In the genomic region with DNA sequence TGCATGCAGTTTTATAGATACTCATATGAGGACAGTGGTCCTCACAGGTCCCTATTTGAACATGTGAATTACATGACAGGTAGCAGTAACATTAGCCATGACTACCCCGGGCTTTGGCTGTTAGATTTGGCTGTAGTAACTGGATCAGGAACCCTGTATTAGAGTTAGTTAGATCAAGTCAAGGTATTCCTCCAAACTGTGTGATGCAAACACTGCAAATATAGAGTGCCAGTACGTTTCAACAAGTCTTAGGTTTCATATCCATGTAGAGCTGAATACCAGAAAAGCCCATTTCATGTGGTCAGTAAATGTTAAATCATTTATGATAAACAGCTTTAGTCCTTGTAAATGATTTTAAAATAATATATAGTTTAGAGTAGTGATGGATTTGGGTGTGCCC, we compare ENCODE assay signal across 26 cellular contexts. TPM values are rescaled to one million over a fixed set of nuclear protein-coding genes. Genes with fewer than 3 reads are reported as not detected.
DNase-seq lines count a peak whose midpoint lies in the region; ATAC-seq, FAIRE-seq and TF ChIP-seq lines count a peak whose summit lies in the region.
"Had no signal": no experiment of that assay in that cellular context is flagged by ENCODE, and none has a peak within 500 bp of the region (broad histone marks: within the 10 kb centered on the region; RNA-seq: fewer than 3 reads in every experiment).

No MANE protein-coding gene starts in this region.

- peak in 1 of 2 donors; percentile 6 for TF ChIP-seq RAD21 in liver (IDR thresholded peaks at IDR 0.05)
- no peak for TF ChIP-seq RAD21 in HepG2 (CRISPR knock-in tag; IDR thresholded peaks at IDR 0.05)

- H3K4me1 Mint-ChIP-seq in dendritic cell treated with granulocyte-macrophage colony-stimulating factor and Interleukin-4, amounts not matched to agents 40 ng/mL and 50 ng/mL, for 4 days (ENCODE audit: low read depth): peaks cover 39% of the 10 kb centered on the region
- H3K4me1 Mint-ChIP-seq: B cell had no signal

- CTCF ChIA-PET in HepG2 (lab: Yijun Ruan, JAX; ENCODE audit: low intra/inter-chr PET ratio, low total read pairs): no interaction called here

- H3K36me3 Mint-ChIP-seq in dendritic cell treated with granulocyte-macrophage colony-stimulating factor and Interleukin-4, amounts not matched to agents 40 ng/mL and 50 ng/mL, for 4 days (ENCODE audit: low read depth): no peaks in the 10 kb centered on the region

- H3K4me3 ChIP-seq in liver (ENCODE audit: low read depth in 1 of 3, low read length in 3 of 3) (no peak overlapping the region), HepG2 (replicated peaks in 1 of 3; ENCODE audit: insufficient read depth in 1 of 3, low read depth in 2 of 3, low read length in 3 of 3) (no peak overlapping the region), right lobe of liver (no peak overlapping the region)
- H3K4me3 ChIP-seq: A549; BLaER1 treated with 17β-estradiol and CSF1 and Interleukin-3, amounts not matched to agents 10 nM and 100 nM; GM12878 had no signal

- TF ChIP-seq CTCF in liver (IDR thresholded peaks at IDR 0.05; ENCODE audit: low read depth, low read length, missing input control) (no peak), HepG2 (CRISPR knock-in tag; IDR thresholded peaks at IDR 0.05) (no peak), right lobe of liver (IDR thresholded peaks at IDR 0.05) (no peak)

- no peak for DNase-seq in HepG2 (ENCODE audit: low spot score)
- DNase-seq in right lobe of liver: no peak
- DNase-seq in urothelium cell line (ENCODE audit: low spot score): no peak
- no peak for DNase-seq in inferior parietal cortex (ENCODE audit: extremely low spot score)
- no peak for DNase-seq in DMS53 (lab: John Stamatoyannopoulos, UW)
- DNase-seq: AML-193; Caco-2; Calu3; CD4-positive, alpha-beta T cell; CD8-positive, alpha-beta T cell; DMS79; DND-41; EL; GDM1 had no signal

- H3K36me3 ChIP-seq in liver (ENCODE audit: control insufficient read depth in 4 of 4, insufficient read depth in 3 of 4, low read depth in 1 of 4, low read length in 3 of 4) (no peaks in the 10 kb centered on the region), HepG2 (replicated peaks in 1 of 2; ENCODE audit: control insufficient read depth in 1 of 2, insufficient read depth in 2 of 2, low read length in 2 of 2) (no peaks in the 10 kb centered on the region), right lobe of liver (no peaks in the 10 kb centered on the region)
- H3K36me3 ChIP-seq: BLaER1 treated with 17β-estradiol and CSF1 and Interleukin-3, amounts not matched to agents 10 nM and 100 nM had no signal

- intact Hi-C loops in HepG2 (cut with micrococcal nuclease; ENCODE audit: unreplicated experiment): no loop called here
- intact Hi-C loops in dendritic cell treated with granulocyte-macrophage colony-stimulating factor and Interleukin-4, amounts not matched to agents 40 ng/mL and 50 ng/mL, for 4 days (cut with micrococcal nuclease): no loop called here
- intact Hi-C loops in right lobe of liver (cut with DNase I): no loop called here

- POLR2A ChIA-PET in HepG2 (lab: Yijun Ruan, JAX): no interaction called here

- H4K20me1 ChIP-seq in HepG2 (ENCODE audit: insufficient read depth, low read length): no peaks in the 10 kb centered on the region
- H4K20me1 ChIP-seq: BLaER1 treated with 17β-estradiol and CSF1 and Interleukin-3, amounts not matched to agents 10 nM and 100 nM had no signal

- H3K9ac ChIP-seq in liver (ENCODE audit: low read depth in 1 of 2, low read length in 2 of 2) (peak overlapping the region; percentile 31 to 33), HepG2 (ENCODE audit: insufficient read depth, low read depth, low read length) (no peak overlapping the region)
- H3K9ac ChIP-seq: BLaER1 treated with 17β-estradiol and CSF1 and Interleukin-3, amounts not matched to agents 10 nM and 100 nM had no signal

- H3K79me2 ChIP-seq in HepG2 (ENCODE audit: insufficient read depth, low read length): no peaks in the 10 kb centered on the region

- TF ChIP-seq POLR2A in HepG2 (IDR thresholded peaks at IDR 0.05; ENCODE audit: insufficient read depth in 1 of 2, low read depth in 2 of 2, low read length in 2 of 2): no peak
- no peak for TF ChIP-seq POLR2A in right lobe of liver (IDR thresholded peaks at IDR 0.05)

- H3K4me3 Mint-ChIP-seq in dendritic cell treated with granulocyte-macrophage colony-stimulating factor and Interleukin-4, amounts not matched to agents 40 ng/mL and 50 ng/mL, for 4 days: no peak overlapping the region
- H3K4me3 Mint-ChIP-seq: B cell; CD4-positive, alpha-beta T cell; CD8-positive, alpha-beta T cell had no signal

- TF ChIP-seq EP300 in HepG2 (IDR thresholded peaks at IDR 0.05; ENCODE audit: low read depth in 2 of 2, low read length in 2 of 2) (no peak), HepG2 (CRISPR knock-in tag; IDR thresholded peaks at IDR 0.05; ENCODE audit: borderline replicate concordance) (no peak)

- ATAC-seq in HepG2: no peak
- ATAC-seq in right lobe of liver: peak; percentile 37 to 62 (median 56)
- no peak for ATAC-seq in HG03039 (IDR thresholded peaks at IDR 0.05; ENCODE audit: unreplicated experiment)
- ATAC-seq: A549; CD8-positive, alpha-beta T cell; GM12878 had no signal

- FAIRE-seq in HepG2 (lab: Jason Lieb, UNC): no peak
- peak; percentile 72 for FAIRE-seq in urothelium cell line (lab: Jason Lieb, UNC)
- FAIRE-seq: A549, D721Med, GM12878, GM12892, GM18507 had no signal

- H2AFZ ChIP-seq in HepG2 (ENCODE audit: low read length): no peak overlapping the region

- H3K9me3 Mint-ChIP-seq in dendritic cell treated with granulocyte-macrophage colony-stimulating factor and Interleukin-4, amounts not matched to agents 40 ng/mL and 50 ng/mL, for 4 days: no peaks in the 10 kb centered on the region
- H3K9me3 Mint-ChIP-seq: CD4-positive, alpha-beta T cell; CD8-positive, alpha-beta T cell had no signal

- H3K4me1 ChIP-seq in liver (ENCODE audit: control insufficient read depth in 4 of 4, insufficient read depth in 4 of 4, low read length in 3 of 4): peaks cover 5 to 26% (median 17%) of the 10 kb centered on the region in 4 donors
- peaks cover 12% of the 10 kb centered on the region for H3K4me1 ChIP-seq in HepG2 (ENCODE audit: insufficient read depth, low read length)
- peaks cover 0 to 34% (median 13%) of the 10 kb centered on the region in 4 donors for H3K4me1 ChIP-seq in right lobe of liver

- H3K9me3 ChIP-seq in liver (ENCODE audit: control insufficient read depth in 4 of 4, low read length in 3 of 4) (no peaks in the 10 kb centered on the region), HepG2 (ENCODE audit: low read length) (no peaks in the 10 kb centered on the region), right lobe of liver (no peaks in the 10 kb centered on the region)
- H3K9me3 ChIP-seq: A549; BLaER1 treated with 17β-estradiol and CSF1 and Interleukin-3, amounts not matched to agents 10 nM and 100 nM; Caco-2 had no signal

- H3K27me3 Mint-ChIP-seq in dendritic cell treated with granulocyte-macrophage colony-stimulating factor and Interleukin-4, amounts not matched to agents 40 ng/mL and 50 ng/mL, for 4 days: no peaks in the 10 kb centered on the region
- H3K27me3 Mint-ChIP-seq: B cell; CD4-positive, alpha-beta T cell had no signal

- H3K27me3 ChIP-seq in liver (ENCODE audit: control insufficient read depth in 4 of 4, insufficient read depth in 4 of 4, low read length in 3 of 4): no peaks in the 10 kb centered on the region
- H3K27me3 ChIP-seq in HepG2 (ENCODE audit: control insufficient read depth in 1 of 2, insufficient read depth in 2 of 2, low read length in 2 of 2): no peaks in the 10 kb centered on the region; a peak in 1 of 5 replicates
- H3K27me3 ChIP-seq in right lobe of liver: no peaks in the 10 kb centered on the region
- H3K27me3 ChIP-seq: BLaER1 treated with 17β-estradiol and CSF1 and Interleukin-3, amounts not matched to agents 10 nM and 100 nM had no signal

- H3K27ac ChIP-seq in liver (ENCODE audit: low read depth in 1 of 2, low read length in 2 of 2): peak overlapping the region in 1 of 2 donors; percentile 19
- no peak overlapping the region for H3K27ac ChIP-seq in HepG2 (ENCODE audit: extremely low read length, insufficient read depth, low read length)
- peak overlapping the region in 2 of 3 donors; percentile 82 to 90 for H3K27ac ChIP-seq in right lobe of liver
- H3K27ac ChIP-seq: 22Rv1; A549; BLaER1 treated with 17β-estradiol and CSF1 and Interleukin-3, amounts not matched to agents 10 nM and 100 nM; C4-2B had no signal

- H3K27ac Mint-ChIP-seq in dendritic cell treated with granulocyte-macrophage colony-stimulating factor and Interleukin-4, amounts not matched to agents 40 ng/mL and 50 ng/mL, for 4 days: peak overlapping the region; percentile 14
- H3K27ac Mint-ChIP-seq: B cell; CD4-positive, alpha-beta T cell; CD8-positive, alpha-beta T cell had no signal

- BruUV-seq in HepG2 (replicated peaks; lab: Mats Ljungman, UMichigan): no TSS peak

- 33% methylated on average over 2 of the region's 2 CpGs for WGBS in liver
- 100% methylated on average over 2 of the region's 2 CpGs for WGBS in HepG2 (ENCODE audit: low lambda C conversion rate)
- 23% methylated on average over 2 of the region's 2 CpGs for WGBS in right lobe of liver (ENCODE audit: insufficient coverage, low coverage, low lambda C conversion rate, missing lambda C conversion rate)

- in situ Hi-C loops in HepG2 (cut with HindIII; ENCODE audit: extremely low pct_ligation_motif_present, low pct_unique_long_range_greater_than_20kb): no loop called here

- no peak overlapping the region for H3K4me2 ChIP-seq in HepG2 (ENCODE audit: low read depth, low read length)
- H3K4me2 ChIP-seq: A549; BLaER1 treated with 17β-estradiol and CSF1 and Interleukin-3, amounts not matched to agents 10 nM and 100 nM had no signal

RNA-seq across cellular contexts. Expression of gene PITPNB, which starts 29.5 kb away (rescaled TPM):
- total RNA-seq in liver (10 to 100 TPM; 18.4 to 42.8 TPM), HepG2 (2016; rRNA removed; fragmentation: Illumina TruSeq; extraction: Trizol) (17.0 and 40.7 TPM in 2 replicates), right lobe of liver (10 to 100 TPM; 28.7 to 60.6 (median 37.6) TPM)
- polyA plus RNA-seq in liver (10 to 100 TPM; 26.0 to 57.4 TPM), HepG2 (2011; rRNA removed) (28.1 and 30.1 TPM in 2 replicates)
- total RNA-seq in HepG2 (2016; cell fraction: cytosol; rRNA removed; fragmentation: Illumina TruSeq; extraction: Trizol; ENCODE audit: low read depth): 23.7 and 24.5 TPM in 2 replicates
- 17.3 and 36.3 TPM in 2 replicates for total RNA-seq in HepG2 (2016; cell fraction: insoluble cytoplasmic fraction; rRNA removed; fragmentation: Illumina TruSeq; extraction: Trizol)
- total RNA-seq in HepG2 (2016; cell fraction: membrane; rRNA removed; fragmentation: Illumina TruSeq; extraction: Trizol): 17.7 and 19.6 TPM in 2 replicates
- 30.0 and 32.6 TPM in 2 replicates for total RNA-seq in HepG2 (2016; cell fraction: nucleus; rRNA removed; fragmentation: Illumina TruSeq; extraction: Trizol)
- polyA plus RNA-seq in HepG2 (2011; cell fraction: cytosol; rRNA removed): 12.4 and 18.9 TPM in 2 replicates
- 12.4 and 19.6 TPM in 2 replicates for polyA plus RNA-seq in HepG2 (2011; cell fraction: nucleus; rRNA removed)
- 34.7 and 41.5 TPM in 2 replicates for polyA plus RNA-seq in HepG2 (2012)
- 4.7 and 4.8 TPM in 2 replicates for polyA plus RNA-seq in HepG2 (2016; cell fraction: cytosol; fragmentation: Illumina TruSeq; extraction: Trizol; ENCODE audit: low read depth)
- polyA plus RNA-seq in HepG2 (2016; cell fraction: insoluble cytoplasmic fraction; fragmentation: Illumina TruSeq; extraction: Trizol; ENCODE audit: low read depth): 82.4 and 83.3 TPM in 2 replicates
- 12.6 and 14.2 TPM in 2 replicates for polyA plus RNA-seq in HepG2 (2016; cell fraction: membrane; fragmentation: Illumina TruSeq; extraction: Trizol; ENCODE audit: low read depth)
- polyA plus RNA-seq in HepG2 (2016; cell fraction: nucleus; fragmentation: Illumina TruSeq; extraction: Trizol; ENCODE audit: insufficient read depth, low read depth): 48.7 and 48.8 TPM in 2 replicates
- 19.2 and 28.5 TPM in 2 replicates for polyA minus RNA-seq in HepG2 (2011; rRNA and poly(A)+ RNA removed; ENCODE audit: low replicate concordance)
- polyA minus RNA-seq in HepG2 (2011; cell fraction: cytosol; rRNA and poly(A)+ RNA removed): 16.3 and 22.9 TPM in 2 replicates
- 58.1 and 64.4 TPM in 2 replicates for polyA minus RNA-seq in HepG2 (2011; cell fraction: nucleus; rRNA and poly(A)+ RNA removed)

Comparison
In these comparisons a context has a peak if more than half of its experiments do, and no peak if none do; other contexts are left out.
1. ATAC-seq: peak in right lobe of liver (4 of 4); none in HepG2 (single experiment) and HG03039 (single experiment).